ENCODE assay signal across 8 cellular contexts in the genomic region with DNA sequence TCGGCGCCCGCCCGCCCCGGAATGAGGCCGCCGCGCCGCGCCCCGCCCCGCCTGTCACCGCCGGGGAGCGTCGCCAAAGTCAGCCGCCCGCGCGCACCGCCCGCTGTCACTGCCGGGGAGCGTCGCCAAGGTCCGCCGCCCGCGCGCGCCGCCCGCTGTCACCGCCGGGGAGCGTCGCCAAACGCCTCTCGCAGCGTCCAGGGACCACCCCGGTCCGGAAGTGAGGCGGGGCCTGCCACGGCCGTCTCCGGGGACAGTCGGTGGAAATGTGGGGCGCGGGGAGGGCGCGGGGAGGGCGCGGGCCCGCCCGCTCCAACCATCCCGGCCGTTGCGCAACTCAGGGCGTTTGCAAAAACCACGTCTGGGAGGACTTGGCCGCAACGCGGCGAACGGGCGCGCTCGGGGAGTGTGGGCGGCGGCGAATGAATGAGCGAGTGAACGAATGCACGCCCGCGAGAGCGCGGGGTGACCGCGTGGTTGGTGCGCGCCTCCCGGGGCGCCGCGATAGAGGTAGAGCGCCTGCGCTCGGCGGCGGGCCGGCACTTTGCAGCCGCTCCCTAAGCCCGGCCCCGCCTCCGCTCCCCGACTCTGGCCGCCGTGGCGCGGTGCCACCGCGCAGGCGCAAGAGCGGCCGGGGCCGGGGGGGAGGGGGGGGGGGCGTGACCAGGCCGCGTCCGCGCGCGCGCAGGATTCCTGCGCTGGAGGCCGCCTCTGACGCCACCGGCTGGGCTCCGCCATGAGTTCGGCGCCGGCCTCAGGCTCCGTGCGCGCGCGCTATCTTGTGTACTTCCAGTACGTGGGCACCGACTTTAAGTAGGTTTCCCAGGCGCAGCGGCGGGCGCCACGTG. TPM values are rescaled to one million over a fixed set of nuclear protein-coding genes. Genes with fewer than 3 reads are reported as not detected.
DNase-seq lines count a peak whose midpoint lies in the region; ATAC-seq and TF ChIP-seq lines count a peak whose summit lies in the region.

A gene with protein sequence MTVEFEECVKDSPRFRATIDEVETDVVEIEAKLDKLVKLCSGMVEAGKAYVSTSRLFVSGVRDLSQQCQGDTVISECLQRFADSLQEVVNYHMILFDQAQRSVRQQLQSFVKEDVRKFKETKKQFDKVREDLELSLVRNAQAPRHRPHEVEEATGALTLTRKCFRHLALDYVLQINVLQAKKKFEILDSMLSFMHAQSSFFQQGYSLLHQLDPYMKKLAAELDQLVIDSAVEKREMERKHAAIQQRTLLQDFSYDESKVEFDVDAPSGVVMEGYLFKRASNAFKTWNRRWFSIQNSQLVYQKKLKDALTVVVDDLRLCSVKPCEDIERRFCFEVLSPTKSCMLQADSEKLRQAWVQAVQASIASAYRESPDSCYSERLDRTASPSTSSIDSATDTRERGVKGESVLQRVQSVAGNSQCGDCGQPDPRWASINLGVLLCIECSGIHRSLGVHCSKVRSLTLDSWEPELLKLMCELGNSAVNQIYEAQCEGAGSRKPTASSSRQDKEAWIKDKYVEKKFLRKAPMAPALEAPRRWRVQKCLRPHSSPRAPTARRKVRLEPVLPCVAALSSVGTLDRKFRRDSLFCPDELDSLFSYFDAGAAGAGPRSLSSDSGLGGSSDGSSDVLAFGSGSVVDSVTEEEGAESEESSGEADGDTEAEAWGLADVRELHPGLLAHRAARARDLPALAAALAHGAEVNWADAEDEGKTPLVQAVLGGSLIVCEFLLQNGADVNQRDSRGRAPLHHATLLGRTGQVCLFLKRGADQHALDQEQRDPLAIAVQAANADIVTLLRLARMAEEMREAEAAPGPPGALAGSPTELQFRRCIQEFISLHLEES (minus strand): TSS at position 23 of the 848 bp plus-strand sequence. CDS start 115 bp downstream, outside the sequence.
A gene with protein sequence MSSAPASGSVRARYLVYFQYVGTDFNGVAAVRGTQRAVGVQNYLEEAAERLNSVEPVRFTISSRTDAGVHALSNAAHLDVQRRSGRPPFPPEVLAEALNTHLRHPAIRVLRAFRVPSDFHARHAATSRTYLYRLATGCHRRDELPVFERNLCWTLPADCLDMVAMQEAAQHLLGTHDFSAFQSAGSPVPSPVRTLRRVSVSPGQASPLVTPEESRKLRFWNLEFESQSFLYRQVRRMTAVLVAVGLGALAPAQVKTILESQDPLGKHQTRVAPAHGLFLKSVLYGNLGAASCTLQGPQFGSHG (plus strand): TSS at position 690 of the 848 bp plus-strand sequence. CDS start 47 bp downstream, at position 737.

- peaks cover 59% of the 10 kb centered on the region for H3K4me1 ChIP-seq in mammary epithelial cell (ENCODE audit: insufficient read depth, low read length)
- H3K4me1 ChIP-seq in spleen = peaks cover 40 to 70% (median 54%) of the 10 kb centered on the region in 6 donors

- H3K9me3 ChIP-seq in mammary epithelial cell (replicated peaks; ENCODE audit: insufficient read depth, low read length) (no peaks in the 10 kb centered on the region), spleen (no peaks in the 10 kb centered on the region)

- CTCF ChIA-PET in mammary epithelial cell (lab: Charles Lee; ENCODE audit: low non-redundant PET) = no interaction called here

- ATAC-seq in GM18867 (IDR thresholded peaks at IDR 0.05; ENCODE audit: unreplicated experiment) (peak; percentile 54), HG03097 (IDR thresholded peaks at IDR 0.05; ENCODE audit: low FRiP score, unreplicated experiment) (peak; percentile 55)

- peaks cover 58% of the 10 kb centered on the region for H3K79me2 ChIP-seq in mammary epithelial cell (ENCODE audit: insufficient read depth, low read length)

- no peak for TF ChIP-seq CTCF in WI38 (IDR thresholded peaks at IDR 0.05; ENCODE audit: low read depth, low read length)
- TF ChIP-seq CTCF in mammary epithelial cell (conservative IDR thresholded peaks at IDR 0.05 in 1 of 2, IDR thresholded peaks at IDR 0.05 in 1 of 2; ENCODE audit: extremely low read depth in 1 of 2, insufficient read depth in 1 of 2, low read depth in 1 of 2, low read length in 2 of 2) = no peak
- peak in 6 of 11 experiments; percentile 16 to 43 (median 28) for TF ChIP-seq CTCF in spleen (IDR thresholded peaks at IDR 0.05 in 8 of 11, conservative IDR thresholded peaks at IDR 0.05 in 3 of 11)

- DNase-seq in A172 (ENCODE audit: low spot score) (peak; percentile 74), NCI-H2227 treated with DMSO at 0.1 percent for 48 hours (lab: John Stamatoyannopoulos, UW) (peak; percentile 86), mammary epithelial cell (peak; percentile 94), inferior parietal cortex (ENCODE audit: extremely low spot score) (peak; percentile 88), spleen (peak; percentile 96)

- H3K4me2 ChIP-seq in mammary epithelial cell (ENCODE audit: insufficient read depth, low read depth, low read length) = peak within 1 kb of the TSS; percentile 97

- no peaks in the 10 kb centered on the region for H4K20me1 ChIP-seq in mammary epithelial cell (ENCODE audit: insufficient read depth, low read length)

- H3K27ac ChIP-seq in mammary epithelial cell (ENCODE audit: insufficient read depth, low read depth, low read length) (peak within 1 kb of the TSS; percentile 40), spleen (peak within 1 kb of the TSS; percentile 89 to 99 (median 97))

- H3K36me3 ChIP-seq in mammary epithelial cell (ENCODE audit: insufficient read depth, low read length) (peaks cover 5% of the 10 kb centered on the region), spleen (peaks cover 0 to 36% (median 25%) of the 10 kb centered on the region in 6 donors)

- H3K4me3 ChIP-seq in WI38 (ENCODE audit: low read depth, low read length) (peak within 1 kb of the TSS; percentile 87), mammary epithelial cell (replicated peaks in 1 of 3; ENCODE audit: insufficient read depth in 1 of 3, low read depth in 2 of 3, low read length in 3 of 3) (peak within 1 kb of the TSS; percentile 77 to 85 (median 83)), spleen (peak within 1 kb of the TSS; percentile 82 to 97 (median 86))

- dilution Hi-C loops in mammary epithelial cell (cut with HindIII; ENCODE audit: low sequenced_read_pairs) = no loop called here

- TF ChIP-seq POLR2A in spleen (IDR thresholded peaks at IDR 0.05) = peak in 1 of 3 donors; percentile 28

- H2AFZ ChIP-seq in mammary epithelial cell (ENCODE audit: low read depth, low read length) = peak within 1 kb of the TSS; percentile 91

- no TSS peak for BruUV-seq in mammary epithelial cell (replicated peaks; lab: Mats Ljungman, UMichigan)

- in situ Hi-C loops in mammary epithelial cell (cut with MboI; ENCODE audit: low sequenced_read_pairs in 2 of 2) = no loop called here

- H3K9ac ChIP-seq in mammary epithelial cell (ENCODE audit: insufficient read depth, low read length) = peak within 1 kb of the TSS; percentile 27

- intact Hi-C loops in mammary epithelial cell (cut with micrococcal nuclease) = loop anchor here (1.0 to 5.0 kb wide), 3 partner anchors 17 to 69 kb away; a partner anchor contains a TSS
- intact Hi-C loops in spleen (cut with DNase I; ENCODE audit: low total_unique reads) = no loop called here

- H3K27me3 ChIP-seq in mammary epithelial cell (ENCODE audit: insufficient read depth, low read length) = no peaks in the 10 kb centered on the region
- no peaks in the 10 kb centered on the region for H3K27me3 ChIP-seq in spleen (replicated peaks in 1 of 7)

- 7% methylated on average over 3 of the region's 135 CpGs for WGBS in mammary epithelial cell (ENCODE audit: low coverage, missing lambda C conversion rate)
- WGBS in spleen, 5 donors = 0 to 1% (median 0%) methylated on average over 29 to 135 of the region's 135 CpGs

RNA-seq across cellular contexts. Expression of the first gene that starts in this region (rescaled TPM):
- 37.2 and 37.5 TPM in 2 replicates for total RNA-seq in A172 (2014; rRNA removed; shearing (Covaris generic))
- total RNA-seq in mammary epithelial cell (10 to 100 TPM; 16.7 to 32.3 TPM), spleen (10 to 100 TPM; 33.0 to 62.3 (median 41.7) TPM)
- polyA plus RNA-seq in mammary epithelial cell (15.5 TPM), spleen (10 to 100 TPM; 12.6 to 89.7 (median 32.6) TPM)
- 11.7 TPM for polyA minus RNA-seq in mammary epithelial cell

RNA-seq across cellular contexts. Expression of the second gene that starts in this region (rescaled TPM):
- 15.6 and 17.3 TPM in 2 replicates for total RNA-seq in A172 (2014; rRNA removed; shearing (Covaris generic))
- total RNA-seq in mammary epithelial cell (10 to 100 TPM; 21.5 to 23.6 TPM), spleen (10 to 100 TPM; 11.4 to 22.9 (median 13.9) TPM)
- polyA plus RNA-seq in mammary epithelial cell (25.3 TPM), spleen (10 to 100 TPM in 2 of 3 donors, 1 to 10 TPM in 1; 9.8 to 17.8 (median 10.5) TPM)
- 32.6 TPM for polyA minus RNA-seq in mammary epithelial cell

Comparison
In these comparisons a context has a peak if more than half of its experiments do, and no peak if none do; other contexts are left out.
1. Peak in every context shown above with its lines: DNase-seq, ATAC-seq, H3K4me3 ChIP-seq and H3K27ac ChIP-seq.
2. CTCF ChIP-seq: peak in spleen (6 of 11); none in WI38 (single experiment) and mammary epithelial cell (0 of 2).